ENCODE assay signal across 17 cellular contexts in the genomic region with DNA sequence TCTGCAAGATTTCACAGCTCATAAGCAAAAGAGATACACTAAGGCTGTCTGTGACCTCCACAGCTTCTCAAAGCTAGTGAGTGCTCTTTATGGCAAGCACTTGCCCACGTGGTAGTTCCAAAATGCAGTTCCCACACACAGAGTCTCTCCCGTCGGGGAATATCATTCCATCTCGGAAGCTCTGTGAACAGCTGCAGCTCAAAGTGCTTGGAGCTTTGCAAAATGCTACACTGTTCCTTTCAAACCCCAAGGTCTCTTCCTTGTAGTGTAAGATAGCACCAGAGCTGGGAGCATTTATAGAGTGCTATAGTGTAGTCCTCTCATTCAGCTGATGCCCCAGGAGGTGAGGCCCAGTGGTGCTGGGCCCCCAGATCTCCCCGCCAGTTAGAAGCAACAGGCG. TPM values are rescaled to one million over a fixed set of nuclear protein-coding genes. Genes with fewer than 3 reads are reported as not detected.
DNase-seq lines count a peak whose midpoint lies in the region; ATAC-seq and TF ChIP-seq lines count a peak whose summit lies in the region.
"Had no signal": no experiment of that assay in that cellular context is flagged by ENCODE, and none has a peak within 500 bp of the region (broad histone marks: within the 10 kb centered on the region; RNA-seq: fewer than 3 reads in every experiment).

No MANE protein-coding gene starts in this region.

- intact Hi-C loops in CD4-positive, alpha-beta T cell (cut with DNase I, micrococcal nuclease), result no loop called here
- intact Hi-C loops in heart right ventricle (cut with DNase I) (no loop called here), psoas muscle (cut with DNase I) (no loop called here)

- peaks cover 0 to 38% (median 0%) of the 10 kb centered on the region in 9 donors for H3K36me3 ChIP-seq in heart right ventricle
- H3K36me3 ChIP-seq in psoas muscle (ENCODE audit: insufficient read depth in 1 of 2, low read depth in 1 of 2), result peaks cover 2 to 11% of the 10 kb centered on the region in 2 donors
- H3K36me3 ChIP-seq: MG63 had no signal

- H3K27me3 Mint-ChIP-seq in CD4-positive, alpha-beta T cell, result no peaks in the 10 kb centered on the region
- H3K27me3 Mint-ChIP-seq in WTC11 (ENCODE audit: low read depth), result no peaks in the 10 kb centered on the region
- H3K27me3 Mint-ChIP-seq: stimulated activated naive CD8-positive, alpha-beta T cell treated with anti-CD3 and anti-CD28 coated beads, Interleukin-15, Interleukin-2, amounts not matched to agents 100 ng/mL and 50 ng/mL, for 24 hours had no signal

- POLR2A ChIA-PET in CD4-positive, alpha-beta T cell (lab: Charles Lee), result interaction anchor here (1.4 kb wide), 1 partner anchor 147 kb away, joined by 3 read pairs; no protein-coding TSS in a partner anchor
- POLR2A ChIA-PET in WTC11 (lab: Charles Lee), result interaction anchor here (0.9 to 1.1 kb wide), 2 partner anchors 28 to 183 kb away, joined by 3 read pairs; a partner anchor contains a TSS

- no peaks in the 10 kb centered on the region for H3K27me3 ChIP-seq in CD4-positive, alpha-beta T cell (ENCODE audit: control insufficient read depth, insufficient read depth, low read length)
- no peaks in the 10 kb centered on the region for H3K27me3 ChIP-seq in heart right ventricle
- H3K27me3 ChIP-seq in psoas muscle (ENCODE audit: insufficient read depth in 3 of 3, low read length in 2 of 3), result no peaks in the 10 kb centered on the region
- H3K27me3 ChIP-seq: foreskin keratinocyte, MG63 had no signal

- H3K36me3 Mint-ChIP-seq in CD4-positive, alpha-beta T cell (ENCODE audit: low read depth), result peaks cover 86% of the 10 kb centered on the region
- peaks cover 42% of the 10 kb centered on the region for H3K36me3 Mint-ChIP-seq in WTC11

- CTCF ChIA-PET in CD4-positive, alpha-beta T cell (lab: Charles Lee), result interaction anchor here (1.8 kb wide), 1 partner anchor 117 kb away, joined by 5 read pairs; no protein-coding TSS in a partner anchor
- CTCF ChIA-PET in WTC11 (lab: Charles Lee), result interaction anchor here (0.6 to 4.8 kb wide), 4 partner anchors 11 to 194 kb away, joined by 3 to 20 read pairs (median 6); no protein-coding TSS in a partner anchor

- H3K27ac Mint-ChIP-seq in CD4-positive, alpha-beta T cell, result peak overlapping the region; percentile 25
- peak overlapping the region; percentile 98 for H3K27ac Mint-ChIP-seq in WTC11
- H3K27ac Mint-ChIP-seq: activated CD8-positive, alpha-beta T cell treated with anti-CD3 and anti-CD28 coated beads, Interleukin-2, amount 10 ng/mL, durations not matched to agents 7 days and 5 days; stimulated activated naive CD8-positive, alpha-beta T cell treated with anti-CD3 and anti-CD28 coated beads, Interleukin-15, Interleukin-2, amounts not matched to agents 100 ng/mL and 50 ng/mL, for 24 hours had no signal

- no peak for TF ChIP-seq CTCF in CD4-positive, alpha-beta T cell (IDR thresholded peaks at IDR 0.05)
- TF ChIP-seq CTCF in WTC11 (IDR thresholded peaks at IDR 0.05) (no peak), heart right ventricle (IDR thresholded peaks at IDR 0.05) (no peak), psoas muscle (IDR thresholded peaks at IDR 0.05) (no peak), omental fat pad (IDR thresholded peaks at IDR 0.05) (no peak)

- H3K4me1 ChIP-seq in heart right ventricle (peaks cover 11 to 95% (median 85%) of the 10 kb centered on the region in 9 donors), psoas muscle (peaks cover 45% of the 10 kb centered on the region)
- H3K4me1 ChIP-seq: Caco-2, foreskin keratinocyte had no signal

- H3K9me3 Mint-ChIP-seq in CD4-positive, alpha-beta T cell, result no peaks in the 10 kb centered on the region
- H3K9me3 Mint-ChIP-seq in WTC11, result no peaks in the 10 kb centered on the region
- H3K9me3 Mint-ChIP-seq: stimulated activated naive CD8-positive, alpha-beta T cell treated with anti-CD3 and anti-CD28 coated beads, Interleukin-15, Interleukin-2, amounts not matched to agents 100 ng/mL and 50 ng/mL, for 24 hours had no signal

- ATAC-seq in CD4-positive, alpha-beta T cell (ENCODE audit: poor library complexity), result no peak
- ATAC-seq in WTC11 (no peak), heart right ventricle (peak in 7 of 8 donors; percentile 18 to 36 (median 27)), psoas muscle (peak in 3 of 4 donors; percentile 14 to 35 (median 27)), omental fat pad (ENCODE audit: low FRiP score) (no peak), HG02840 (IDR thresholded peaks at IDR 0.05; ENCODE audit: low FRiP score, unreplicated experiment) (no peak), HG02852 (IDR thresholded peaks at IDR 0.05; ENCODE audit: unreplicated experiment) (no peak)
- ATAC-seq: activated CD8-positive, alpha-beta T cell treated with anti-CD3 and anti-CD28 coated beads, Interleukin-2, amount 10 ng/mL, durations not matched to agents 7 days and 5 days; foreskin keratinocyte had no signal

- H3K27ac ChIP-seq in CD4-positive, alpha-beta T cell (ENCODE audit: low read depth, low read length), result no peak overlapping the region
- peak overlapping the region; percentile 23 to 82 (median 72) for H3K27ac ChIP-seq in heart right ventricle
- peak overlapping the region; percentile 61 for H3K27ac ChIP-seq in psoas muscle
- H3K27ac ChIP-seq: foreskin keratinocyte had no signal

- no peaks in the 10 kb centered on the region for H3K9me3 ChIP-seq in CD4-positive, alpha-beta T cell (ENCODE audit: control insufficient read depth, low read length)
- H3K9me3 ChIP-seq in heart right ventricle (no peaks in the 10 kb centered on the region), psoas muscle (no peaks in the 10 kb centered on the region)
- H3K9me3 ChIP-seq: Caco-2 had no signal

- DNase-seq in CD4-positive, alpha-beta T cell, result no peak
- DNase-seq in WTC11 (ENCODE audit: low spot score), result no peak
- DNase-seq in heart right ventricle, result no peak
- no peak for DNase-seq in psoas muscle
- DNase-seq in omental fat pad (ENCODE audit: low spot score), result no peak
- DNase-seq in stimulated activated CD4-positive, alpha-beta T cell treated with anti-CD3 and anti-CD28 coated beads, Interleukin-15, amount 100 ng/mL, for 24 hours, result no peak
- DNase-seq: activated CD8-positive, alpha-beta T cell treated with anti-CD3 and anti-CD28 coated beads, Interleukin-2, amount 10 ng/mL, durations not matched to agents 7 days and 5 days; anterior cingulate cortex; Caco-2; foreskin keratinocyte; MG63; NCI-H187; NCI-H446 treated with DMSO at 0.1 percent for 48 hours; RPMI8226 had no signal

- no peak overlapping the region for H3K4me3 ChIP-seq in heart right ventricle
- H3K4me3 ChIP-seq in psoas muscle, result no peak overlapping the region
- H3K4me3 ChIP-seq: MG63 had no signal

- H3K4me3 Mint-ChIP-seq in CD4-positive, alpha-beta T cell, result no peak overlapping the region
- H3K4me3 Mint-ChIP-seq in WTC11, result no peak overlapping the region; the same call in 1 of the 2 replicates
- H3K4me3 Mint-ChIP-seq: activated CD8-positive, alpha-beta T cell treated with anti-CD3 and anti-CD28 coated beads, Interleukin-2, amount 10 ng/mL, durations not matched to agents 7 days and 5 days; stimulated activated naive CD8-positive, alpha-beta T cell treated with anti-CD3 and anti-CD28 coated beads, Interleukin-15, Interleukin-2, amounts not matched to agents 100 ng/mL and 50 ng/mL, for 24 hours had no signal

- H3K4me1 Mint-ChIP-seq in CD4-positive, alpha-beta T cell (ENCODE audit: low read depth), result peaks cover 47% of the 10 kb centered on the region
- H3K4me1 Mint-ChIP-seq in WTC11, result peaks cover 71% of the 10 kb centered on the region

- WGBS in heart right ventricle, 2 donors, result 25 to 33% methylated on average over 6 of the region's 6 CpGs
- 27 to 42% (median 32%) methylated on average over 6 of the region's 6 CpGs for WGBS in psoas muscle, 3 donors

TF ChIP-seq in WTC11, 78 proteins besides CTCF, POLR2A, EP300 and RAD21 (continues in another document):
- TF ChIP-seq, protein P1, sequence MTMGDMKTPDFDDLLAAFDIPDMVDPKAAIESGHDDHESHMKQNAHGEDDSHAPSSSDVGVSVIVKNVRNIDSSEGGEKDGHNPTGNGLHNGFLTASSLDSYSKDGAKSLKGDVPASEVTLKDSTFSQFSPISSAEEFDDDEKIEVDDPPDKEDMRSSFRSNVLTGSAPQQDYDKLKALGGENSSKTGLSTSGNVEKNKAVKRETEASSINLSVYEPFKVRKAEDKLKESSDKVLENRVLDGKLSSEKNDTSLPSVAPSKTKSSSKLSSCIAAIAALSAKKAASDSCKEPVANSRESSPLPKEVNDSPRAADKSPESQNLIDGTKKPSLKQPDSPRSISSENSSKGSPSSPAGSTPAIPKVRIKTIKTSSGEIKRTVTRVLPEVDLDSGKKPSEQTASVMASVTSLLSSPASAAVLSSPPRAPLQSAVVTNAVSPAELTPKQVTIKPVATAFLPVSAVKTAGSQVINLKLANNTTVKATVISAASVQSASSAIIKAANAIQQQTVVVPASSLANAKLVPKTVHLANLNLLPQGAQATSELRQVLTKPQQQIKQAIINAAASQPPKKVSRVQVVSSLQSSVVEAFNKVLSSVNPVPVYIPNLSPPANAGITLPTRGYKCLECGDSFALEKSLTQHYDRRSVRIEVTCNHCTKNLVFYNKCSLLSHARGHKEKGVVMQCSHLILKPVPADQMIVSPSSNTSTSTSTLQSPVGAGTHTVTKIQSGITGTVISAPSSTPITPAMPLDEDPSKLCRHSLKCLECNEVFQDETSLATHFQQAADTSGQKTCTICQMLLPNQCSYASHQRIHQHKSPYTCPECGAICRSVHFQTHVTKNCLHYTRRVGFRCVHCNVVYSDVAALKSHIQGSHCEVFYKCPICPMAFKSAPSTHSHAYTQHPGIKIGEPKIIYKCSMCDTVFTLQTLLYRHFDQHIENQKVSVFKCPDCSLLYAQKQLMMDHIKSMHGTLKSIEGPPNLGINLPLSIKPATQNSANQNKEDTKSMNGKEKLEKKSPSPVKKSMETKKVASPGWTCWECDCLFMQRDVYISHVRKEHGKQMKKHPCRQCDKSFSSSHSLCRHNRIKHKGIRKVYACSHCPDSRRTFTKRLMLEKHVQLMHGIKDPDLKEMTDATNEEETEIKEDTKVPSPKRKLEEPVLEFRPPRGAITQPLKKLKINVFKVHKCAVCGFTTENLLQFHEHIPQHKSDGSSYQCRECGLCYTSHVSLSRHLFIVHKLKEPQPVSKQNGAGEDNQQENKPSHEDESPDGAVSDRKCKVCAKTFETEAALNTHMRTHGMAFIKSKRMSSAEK (CRISPR knock-in tag; IDR thresholded peaks at IDR 0.05; ENCODE audit: borderline replicate concordance), result no peak
- TF ChIP-seq MXD4 (CRISPR knock-in tag; IDR thresholded peaks at IDR 0.05; ENCODE audit: borderline replicate concordance) (no peak), FOXP1 (CRISPR knock-in tag; IDR thresholded peaks at IDR 0.05; ENCODE audit: borderline replicate concordance) (no peak)

RNA-seq across cellular contexts. Expression of a gene that starts 36.1 kb away (rescaled TPM):
- 10 to 100 TPM; 27.6 to 29.1 TPM for total RNA-seq in CD4-positive, alpha-beta T cell
- total RNA-seq in WTC11 (2021) (82.5 to 87.5 TPM (median 83.4 TPM) in 3 replicates), heart right ventricle (10 to 100 TPM; 55.9 to 94.7 (median 68.7) TPM), psoas muscle (10 to 100 TPM; 11.5 to 25.0 (median 20.5) TPM), omental fat pad (100 to 1,000 TPM in 1 of 4 donors, 10 to 100 TPM in 3; 51.3 to 113 (median 65.5) TPM)
- polyA plus RNA-seq in heart right ventricle (10 to 100 TPM; 19.5 to 36.3 TPM), psoas muscle (10 to 100 TPM in 1 of 3 donors, 1 to 10 TPM in 2; 4.2 to 15.3 (median 9.2) TPM)

Comparison
In these comparisons a context has a peak if more than half of its experiments do, and no peak if none do; other contexts are left out.
1. ATAC-seq: peak in heart right ventricle (7 of 8) and psoas muscle (3 of 4); none in CD4-positive, alpha-beta T cell (single experiment), WTC11 (single experiment), omental fat pad (single experiment), HG02840 (single experiment) and HG02852 (single experiment).